ENCODE assay signal across 1 cellular context in the genomic region with DNA sequence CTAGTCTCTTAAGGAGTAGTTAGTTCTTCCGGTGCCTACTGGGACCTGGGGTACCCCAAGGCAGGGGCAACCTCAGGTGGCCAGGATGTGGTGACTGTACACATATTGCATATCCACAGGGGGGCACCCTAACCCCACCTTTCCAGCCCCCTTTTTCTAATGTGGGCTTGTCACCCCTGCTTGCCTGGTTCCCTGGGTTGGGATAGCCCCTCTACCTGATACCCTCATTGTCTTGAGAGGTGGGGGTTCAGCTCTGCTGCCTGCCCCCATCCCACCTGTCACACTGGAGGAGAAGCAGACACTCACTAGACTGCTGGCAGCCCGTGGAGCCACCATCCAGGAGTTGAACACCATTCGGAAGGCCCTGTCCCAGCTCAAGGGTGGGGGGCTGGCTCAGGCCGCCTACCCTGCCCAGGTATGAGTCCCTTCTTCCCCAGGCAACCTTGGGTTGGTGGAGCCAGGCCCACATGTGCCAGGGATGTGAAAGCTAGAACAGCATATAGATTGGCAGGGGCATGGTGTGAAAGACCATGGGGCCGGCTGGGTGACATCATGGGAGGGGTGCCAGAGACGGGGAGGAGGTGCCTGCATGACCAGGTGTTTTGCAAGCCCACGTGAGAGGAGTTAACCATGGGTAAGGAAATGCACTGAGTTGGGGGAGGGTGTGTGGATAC.
A peak's percentile ranks its signal among the peaks of the same experiment; 100 is the strongest.
TF ChIP-seq lines count a peak whose summit lies in the region.

No MANE protein-coding gene starts in this region.

TF ChIP-seq in HepG2, 621 proteins besides CTCF, POLR2A, EP300 and RAD21 (continued from another document and continues in another):
- no peak for TF ChIP-seq ZNF678 (CRISPR knock-in tag; IDR thresholded peaks at IDR 0.05)
- TF ChIP-seq KLF13 (CRISPR knock-in tag; IDR thresholded peaks at IDR 0.05), result no peak
- no peak for TF ChIP-seq NCOA2 (CRISPR knock-in tag; IDR thresholded peaks at IDR 0.05)
- TF ChIP-seq, protein P1, sequence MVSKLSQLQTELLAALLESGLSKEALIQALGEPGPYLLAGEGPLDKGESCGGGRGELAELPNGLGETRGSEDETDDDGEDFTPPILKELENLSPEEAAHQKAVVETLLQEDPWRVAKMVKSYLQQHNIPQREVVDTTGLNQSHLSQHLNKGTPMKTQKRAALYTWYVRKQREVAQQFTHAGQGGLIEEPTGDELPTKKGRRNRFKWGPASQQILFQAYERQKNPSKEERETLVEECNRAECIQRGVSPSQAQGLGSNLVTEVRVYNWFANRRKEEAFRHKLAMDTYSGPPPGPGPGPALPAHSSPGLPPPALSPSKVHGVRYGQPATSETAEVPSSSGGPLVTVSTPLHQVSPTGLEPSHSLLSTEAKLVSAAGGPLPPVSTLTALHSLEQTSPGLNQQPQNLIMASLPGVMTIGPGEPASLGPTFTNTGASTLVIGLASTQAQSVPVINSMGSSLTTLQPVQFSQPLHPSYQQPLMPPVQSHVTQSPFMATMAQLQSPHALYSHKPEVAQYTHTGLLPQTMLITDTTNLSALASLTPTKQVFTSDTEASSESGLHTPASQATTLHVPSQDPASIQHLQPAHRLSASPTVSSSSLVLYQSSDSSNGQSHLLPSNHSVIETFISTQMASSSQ (IDR thresholded peaks at IDR 0.05; ENCODE audit: low read depth), result no peak
- TF ChIP-seq, protein P1 (CRISPR knock-in tag; IDR thresholded peaks at IDR 0.05; ENCODE audit: borderline replicate concordance), result 0 out of 2 replicates have a peak, but pooled peaks have one; percentile 33
- no peak for TF ChIP-seq RAD51 (IDR thresholded peaks at IDR 0.05; ENCODE audit: borderline replicate concordance)
- TF ChIP-seq, protein P2, sequence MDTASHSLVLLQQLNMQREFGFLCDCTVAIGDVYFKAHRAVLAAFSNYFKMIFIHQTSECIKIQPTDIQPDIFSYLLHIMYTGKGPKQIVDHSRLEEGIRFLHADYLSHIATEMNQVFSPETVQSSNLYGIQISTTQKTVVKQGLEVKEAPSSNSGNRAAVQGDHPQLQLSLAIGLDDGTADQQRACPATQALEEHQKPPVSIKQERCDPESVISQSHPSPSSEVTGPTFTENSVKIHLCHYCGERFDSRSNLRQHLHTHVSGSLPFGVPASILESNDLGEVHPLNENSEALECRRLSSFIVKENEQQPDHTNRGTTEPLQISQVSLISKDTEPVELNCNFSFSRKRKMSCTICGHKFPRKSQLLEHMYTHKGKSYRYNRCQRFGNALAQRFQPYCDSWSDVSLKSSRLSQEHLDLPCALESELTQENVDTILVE (CRISPR knock-in tag; IDR thresholded peaks at IDR 0.05), result no peak
- TF ChIP-seq FOXA3 (CRISPR knock-in tag; IDR thresholded peaks at IDR 0.05), result 0 out of 2 replicates have a peak, but pooled peaks have one; percentile 19
- TF ChIP-seq MEF2D (CRISPR knock-in tag; IDR thresholded peaks at IDR 0.05), result peak; percentile 38; the same call in 1 of the 2 replicates
- TF ChIP-seq NRL (CRISPR knock-in tag; IDR thresholded peaks at IDR 0.05; ENCODE audit: borderline replicate concordance), result no peak
- TF ChIP-seq CBFB (CRISPR knock-in tag; IDR thresholded peaks at IDR 0.05), result no peak
- TF ChIP-seq, protein P3, sequence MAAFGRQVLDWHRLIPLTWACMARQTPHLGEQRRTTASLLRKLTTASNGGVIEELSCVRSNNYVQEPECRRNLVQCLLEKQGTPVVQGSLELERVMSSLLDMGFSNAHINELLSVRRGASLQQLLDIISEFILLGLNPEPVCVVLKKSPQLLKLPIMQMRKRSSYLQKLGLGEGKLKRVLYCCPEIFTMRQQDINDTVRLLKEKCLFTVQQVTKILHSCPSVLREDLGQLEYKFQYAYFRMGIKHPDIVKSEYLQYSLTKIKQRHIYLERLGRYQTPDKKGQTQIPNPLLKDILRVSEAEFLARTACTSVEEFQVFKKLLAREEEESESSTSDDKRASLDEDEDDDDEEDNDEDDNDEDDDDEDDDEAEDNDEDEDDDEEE (CRISPR knock-in tag; IDR thresholded peaks at IDR 0.05), result peak; percentile 52; the same call in 1 of the 2 replicates
- TF ChIP-seq, protein P4, sequence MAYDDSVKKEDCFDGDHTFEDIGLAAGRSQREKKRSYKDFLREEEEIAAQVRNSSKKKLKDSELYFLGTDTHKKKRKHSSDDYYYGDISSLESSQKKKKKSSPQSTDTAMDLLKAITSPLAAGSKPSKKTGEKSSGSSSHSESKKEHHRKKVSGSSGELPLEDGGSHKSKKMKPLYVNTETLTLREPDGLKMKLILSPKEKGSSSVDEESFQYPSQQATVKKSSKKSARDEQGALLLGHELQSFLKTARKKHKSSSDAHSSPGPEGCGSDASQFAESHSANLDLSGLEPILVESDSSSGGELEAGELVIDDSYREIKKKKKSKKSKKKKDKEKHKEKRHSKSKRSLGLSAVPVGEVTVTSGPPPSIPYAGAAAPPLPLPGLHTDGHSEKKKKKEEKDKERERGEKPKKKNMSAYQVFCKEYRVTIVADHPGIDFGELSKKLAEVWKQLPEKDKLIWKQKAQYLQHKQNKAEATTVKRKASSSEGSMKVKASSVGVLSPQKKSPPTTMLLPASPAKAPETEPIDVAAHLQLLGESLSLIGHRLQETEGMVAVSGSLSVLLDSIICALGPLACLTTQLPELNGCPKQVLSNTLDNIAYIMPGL (CRISPR knock-in tag; IDR thresholded peaks at IDR 0.05; ENCODE audit: borderline replicate concordance in 1 of 2, low read depth in 1 of 2), result no peak; a peak in 1 of 4 replicates
- TF ChIP-seq, protein P5, sequence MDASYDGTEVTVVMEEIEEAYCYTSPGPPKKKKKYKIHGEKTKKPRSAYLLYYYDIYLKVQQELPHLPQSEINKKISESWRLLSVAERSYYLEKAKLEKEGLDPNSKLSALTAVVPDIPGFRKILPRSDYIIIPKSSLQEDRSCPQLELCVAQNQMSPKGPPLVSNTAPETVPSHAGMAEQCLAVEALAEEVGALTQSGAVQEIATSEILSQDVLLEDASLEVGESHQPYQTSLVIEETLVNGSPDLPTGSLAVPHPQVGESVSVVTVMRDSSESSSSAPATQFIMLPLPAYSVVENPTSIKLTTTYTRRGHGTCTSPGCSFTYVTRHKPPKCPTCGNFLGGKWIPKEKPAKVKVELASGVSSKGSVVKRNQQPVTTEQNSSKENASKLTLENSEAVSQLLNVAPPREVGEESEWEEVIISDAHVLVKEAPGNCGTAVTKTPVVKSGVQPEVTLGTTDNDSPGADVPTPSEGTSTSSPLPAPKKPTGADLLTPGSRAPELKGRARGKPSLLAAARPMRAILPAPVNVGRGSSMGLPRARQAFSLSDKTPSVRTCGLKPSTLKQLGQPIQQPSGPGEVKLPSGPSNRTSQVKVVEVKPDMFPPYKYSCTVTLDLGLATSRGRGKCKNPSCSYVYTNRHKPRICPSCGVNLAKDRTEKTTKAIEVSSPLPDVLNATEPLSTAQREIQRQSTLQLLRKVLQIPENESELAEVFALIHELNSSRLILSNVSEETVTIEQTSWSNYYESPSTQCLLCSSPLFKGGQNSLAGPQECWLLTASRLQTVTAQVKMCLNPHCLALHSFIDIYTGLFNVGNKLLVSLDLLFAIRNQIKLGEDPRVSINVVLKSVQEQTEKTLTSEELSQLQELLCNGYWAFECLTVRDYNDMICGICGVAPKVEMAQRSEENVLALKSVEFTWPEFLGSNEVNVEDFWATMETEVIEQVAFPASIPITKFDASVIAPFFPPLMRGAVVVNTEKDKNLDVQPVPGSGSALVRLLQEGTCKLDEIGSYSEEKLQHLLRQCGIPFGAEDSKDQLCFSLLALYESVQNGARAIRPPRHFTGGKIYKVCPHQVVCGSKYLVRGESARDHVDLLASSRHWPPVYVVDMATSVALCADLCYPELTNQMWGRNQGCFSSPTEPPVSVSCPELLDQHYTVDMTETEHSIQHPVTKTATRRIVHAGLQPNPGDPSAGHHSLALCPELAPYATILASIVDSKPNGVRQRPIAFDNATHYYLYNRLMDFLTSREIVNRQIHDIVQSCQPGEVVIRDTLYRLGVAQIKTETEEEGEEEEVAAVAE (CRISPR knock-in tag; IDR thresholded peaks at IDR 0.05; ENCODE audit: borderline replicate concordance), result no peak
- TF ChIP-seq, protein P6, sequence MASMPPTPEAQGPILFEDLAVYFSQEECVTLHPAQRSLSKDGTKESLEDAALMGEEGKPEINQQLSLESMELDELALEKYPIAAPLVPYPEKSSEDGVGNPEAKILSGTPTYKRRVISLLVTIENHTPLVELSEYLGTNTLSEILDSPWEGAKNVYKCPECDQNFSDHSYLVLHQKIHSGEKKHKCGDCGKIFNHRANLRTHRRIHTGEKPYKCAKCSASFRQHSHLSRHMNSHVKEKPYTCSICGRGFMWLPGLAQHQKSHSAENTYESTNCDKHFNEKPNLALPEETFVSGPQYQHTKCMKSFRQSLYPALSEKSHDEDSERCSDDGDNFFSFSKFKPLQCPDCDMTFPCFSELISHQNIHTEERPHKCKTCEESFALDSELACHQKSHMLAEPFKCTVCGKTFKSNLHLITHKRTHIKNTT (CRISPR knock-in tag; IDR thresholded peaks at IDR 0.05), result no peak
- no peak for TF ChIP-seq SSRP1 (CRISPR knock-in tag; IDR thresholded peaks at IDR 0.05)
- TF ChIP-seq MAZ (IDR thresholded peaks at IDR 0.05; ENCODE audit: borderline replicate concordance, low read depth, low read length), result no peak
- TF ChIP-seq MAZ (CRISPR knock-in tag; IDR thresholded peaks at IDR 0.05; ENCODE audit: low read depth), result peak; percentile 13; the same call in 1 of the 2 replicates
- no peak for TF ChIP-seq ZNF263 (CRISPR knock-in tag; IDR thresholded peaks at IDR 0.05)
- no peak for TF ChIP-seq THYN1 (CRISPR knock-in tag; IDR thresholded peaks at IDR 0.05; ENCODE audit: borderline replicate concordance, low read depth)
- TF ChIP-seq HDAC2 (CRISPR knock-in tag; IDR thresholded peaks at IDR 0.05), result no peak
- TF ChIP-seq ZFP41 (CRISPR knock-in tag; IDR thresholded peaks at IDR 0.05; ENCODE audit: borderline replicate concordance), result 0 out of 2 replicates have a peak, but pooled peaks have one; percentile 20
- TF ChIP-seq RXRB (CRISPR knock-in tag; IDR thresholded peaks at IDR 0.05; ENCODE audit: borderline replicate concordance), result 0 out of 2 replicates have a peak, but pooled peaks have one; percentile 2
- TF ChIP-seq ZNF572 (CRISPR knock-in tag; IDR thresholded peaks at IDR 0.05), result no peak
- 0 out of 2 replicates have a peak, but pooled peaks have one; percentile 19 for TF ChIP-seq SP4 (CRISPR knock-in tag; IDR thresholded peaks at IDR 0.05)
- TF ChIP-seq ZSCAN31 (CRISPR knock-in tag; IDR thresholded peaks at IDR 0.05; ENCODE audit: low read depth), result no peak
- TF ChIP-seq FOSL2 (CRISPR knock-in tag; IDR thresholded peaks at IDR 0.05), result 0 out of 2 replicates have a peak, but pooled peaks have one; percentile 11
- TF ChIP-seq ZNF343 (CRISPR knock-in tag; IDR thresholded peaks at IDR 0.05), result no peak
- TF ChIP-seq ZNF224 (CRISPR knock-in tag; IDR thresholded peaks at IDR 0.05), result 0 out of 2 replicates have a peak, but pooled peaks have one; percentile 49
- TF ChIP-seq ZNF883 (CRISPR knock-in tag; IDR thresholded peaks at IDR 0.05; ENCODE audit: not compliant biosample characterization), result no peak
- TF ChIP-seq SALL1 (CRISPR knock-in tag; IDR thresholded peaks at IDR 0.05), result peak; percentile 21; the same call in 1 of the 2 replicates
- no peak for TF ChIP-seq ZNF558 (CRISPR knock-in tag; IDR thresholded peaks at IDR 0.05; ENCODE audit: borderline replicate concordance)
- TF ChIP-seq ZNF333 (CRISPR knock-in tag; IDR thresholded peaks at IDR 0.05; ENCODE audit: borderline replicate concordance), result no peak
- TF ChIP-seq, protein P7, sequence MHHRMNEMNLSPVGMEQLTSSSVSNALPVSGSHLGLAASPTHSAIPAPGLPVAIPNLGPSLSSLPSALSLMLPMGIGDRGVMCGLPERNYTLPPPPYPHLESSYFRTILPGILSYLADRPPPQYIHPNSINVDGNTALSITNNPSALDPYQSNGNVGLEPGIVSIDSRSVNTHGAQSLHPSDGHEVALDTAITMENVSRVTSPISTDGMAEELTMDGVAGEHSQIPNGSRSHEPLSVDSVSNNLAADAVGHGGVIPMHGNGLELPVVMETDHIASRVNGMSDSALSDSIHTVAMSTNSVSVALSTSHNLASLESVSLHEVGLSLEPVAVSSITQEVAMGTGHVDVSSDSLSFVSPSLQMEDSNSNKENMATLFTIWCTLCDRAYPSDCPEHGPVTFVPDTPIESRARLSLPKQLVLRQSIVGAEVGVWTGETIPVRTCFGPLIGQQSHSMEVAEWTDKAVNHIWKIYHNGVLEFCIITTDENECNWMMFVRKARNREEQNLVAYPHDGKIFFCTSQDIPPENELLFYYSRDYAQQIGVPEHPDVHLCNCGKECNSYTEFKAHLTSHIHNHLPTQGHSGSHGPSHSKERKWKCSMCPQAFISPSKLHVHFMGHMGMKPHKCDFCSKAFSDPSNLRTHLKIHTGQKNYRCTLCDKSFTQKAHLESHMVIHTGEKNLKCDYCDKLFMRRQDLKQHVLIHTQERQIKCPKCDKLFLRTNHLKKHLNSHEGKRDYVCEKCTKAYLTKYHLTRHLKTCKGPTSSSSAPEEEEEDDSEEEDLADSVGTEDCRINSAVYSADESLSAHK (CRISPR knock-in tag; IDR thresholded peaks at IDR 0.05; ENCODE audit: borderline replicate concordance), result 0 out of 2 replicates have a peak, but pooled peaks have one; percentile 13
- TF ChIP-seq, protein P8, sequence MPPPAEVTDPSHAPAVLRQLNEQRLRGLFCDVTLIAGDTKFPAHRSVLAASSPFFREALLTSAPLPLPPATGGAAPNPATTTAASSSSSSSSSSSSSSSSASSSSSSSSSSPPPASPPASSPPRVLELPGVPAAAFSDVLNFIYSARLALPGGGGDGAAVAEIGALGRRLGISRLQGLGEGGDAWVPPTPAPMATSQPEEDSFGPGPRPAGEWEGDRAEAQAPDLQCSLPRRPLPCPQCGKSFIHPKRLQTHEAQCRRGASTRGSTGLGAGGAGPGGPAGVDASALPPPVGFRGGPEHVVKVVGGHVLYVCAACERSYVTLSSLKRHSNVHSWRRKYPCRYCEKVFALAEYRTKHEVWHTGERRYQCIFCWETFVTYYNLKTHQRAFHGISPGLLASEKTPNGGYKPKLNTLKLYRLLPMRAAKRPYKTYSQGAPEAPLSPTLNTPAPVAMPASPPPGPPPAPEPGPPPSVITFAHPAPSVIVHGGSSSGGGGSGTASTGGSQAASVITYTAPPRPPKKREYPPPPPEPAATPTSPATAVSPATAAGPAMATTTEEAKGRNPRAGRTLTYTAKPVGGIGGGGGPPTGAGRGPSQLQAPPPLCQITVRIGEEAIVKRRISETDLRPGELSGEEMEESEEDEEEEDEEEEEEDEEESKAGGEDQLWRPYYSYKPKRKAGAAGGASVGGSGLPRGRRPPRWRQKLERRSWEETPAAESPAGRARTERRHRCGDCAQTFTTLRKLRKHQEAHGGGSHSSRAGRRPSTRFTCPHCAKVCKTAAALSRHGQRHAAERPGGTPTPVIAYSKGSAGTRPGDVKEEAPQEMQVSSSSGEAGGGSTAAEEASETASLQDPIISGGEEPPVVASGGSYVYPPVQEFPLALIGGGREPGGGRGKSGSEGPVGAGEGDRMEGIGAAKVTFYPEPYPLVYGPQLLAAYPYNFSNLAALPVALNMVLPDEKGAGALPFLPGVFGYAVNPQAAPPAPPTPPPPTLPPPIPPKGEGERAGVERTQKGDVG (CRISPR knock-in tag; IDR thresholded peaks at IDR 0.05; ENCODE audit: borderline replicate concordance), result no peak
